Comparison of ENCODE assay signal across 8 cellular contexts in the genomic region with DNA sequence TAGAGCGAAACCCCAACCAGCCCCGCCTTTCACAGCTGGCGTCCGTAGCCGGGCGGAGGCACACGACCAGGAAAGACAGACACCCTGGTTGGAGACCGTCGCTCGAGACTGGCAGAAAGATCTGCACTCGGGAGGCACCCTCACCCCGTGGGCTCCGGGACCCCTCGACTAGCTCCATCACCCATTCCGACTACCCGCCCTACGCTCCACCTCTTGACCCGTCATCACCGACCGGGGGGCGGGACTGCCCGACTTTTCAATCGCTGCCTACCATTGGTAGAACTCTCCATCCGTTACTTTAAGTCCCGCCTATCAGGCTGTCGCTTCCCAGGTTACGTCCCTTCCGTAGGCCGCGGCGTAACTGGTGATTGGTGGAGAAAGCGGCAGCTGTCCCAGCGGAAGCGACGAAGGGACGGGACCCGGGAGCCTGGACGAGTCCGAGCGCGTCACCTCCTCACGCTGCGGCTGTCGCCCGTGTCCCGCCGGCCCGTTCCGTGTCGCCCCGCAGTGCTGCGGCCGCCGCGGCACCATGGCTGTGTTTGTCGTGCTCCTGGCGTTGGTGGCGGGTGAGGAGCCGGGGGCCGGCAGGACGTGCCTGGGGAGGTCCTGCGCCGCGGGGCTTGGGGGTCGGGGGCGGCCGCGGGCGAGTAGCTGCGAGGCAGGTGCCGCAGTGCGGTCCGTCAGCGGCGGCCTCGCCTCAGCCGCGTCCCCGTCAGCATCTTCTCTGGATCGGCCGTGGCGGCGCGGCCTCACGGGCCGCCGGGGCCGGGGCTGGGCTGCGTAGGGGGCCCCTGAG. TPM values are rescaled to one million over a fixed set of nuclear protein-coding genes. Genes with fewer than 3 reads are reported as not detected.
A peak's percentile ranks its signal among the peaks of the same experiment; 100 is the strongest.
DNase-seq lines count a peak whose midpoint lies in the region; ATAC-seq, FAIRE-seq and TF ChIP-seq lines count a peak whose summit lies in the region.

A gene with protein sequence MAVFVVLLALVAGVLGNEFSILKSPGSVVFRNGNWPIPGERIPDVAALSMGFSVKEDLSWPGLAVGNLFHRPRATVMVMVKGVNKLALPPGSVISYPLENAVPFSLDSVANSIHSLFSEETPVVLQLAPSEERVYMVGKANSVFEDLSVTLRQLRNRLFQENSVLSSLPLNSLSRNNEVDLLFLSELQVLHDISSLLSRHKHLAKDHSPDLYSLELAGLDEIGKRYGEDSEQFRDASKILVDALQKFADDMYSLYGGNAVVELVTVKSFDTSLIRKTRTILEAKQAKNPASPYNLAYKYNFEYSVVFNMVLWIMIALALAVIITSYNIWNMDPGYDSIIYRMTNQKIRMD (plus strand): TSS at position 434 of the 796 bp plus-strand sequence. CDS start 96 bp downstream, at position 530.

- H3K36me3 ChIP-seq in bronchial epithelial cell (ENCODE audit: control insufficient read depth, insufficient read depth, low read length) (no peaks in the 10 kb centered on the region), small intestine (ENCODE audit: control insufficient read depth in 2 of 2, insufficient read depth in 2 of 2, low read length in 2 of 2) (no peaks in the 10 kb centered on the region)

- H3K4me1 ChIP-seq in small intestine (ENCODE audit: control insufficient read depth in 2 of 2, insufficient read depth in 1 of 2, low read depth in 1 of 2, low read length in 1 of 2), result no peaks in the 10 kb centered on the region

- H3K27me3 ChIP-seq in bronchial epithelial cell (ENCODE audit: control insufficient read depth, insufficient read depth, low read length), result no peaks in the 10 kb centered on the region
- no peaks in the 10 kb centered on the region for H3K27me3 ChIP-seq in small intestine (ENCODE audit: control insufficient read depth in 2 of 2, insufficient read depth in 2 of 2, low read length in 2 of 2)

- in situ Hi-C loops in ACHN (cut with HindIII; ENCODE audit: low pct_ligation_motif_present, low pct_unique_long_range_greater_than_20kb, low sequenced_read_pairs), result no loop called here

- FAIRE-seq in bronchial epithelial cell (lab: Jason Lieb, UNC) (no peak), small intestine (lab: Jason Lieb, UNC) (peak; percentile 23)

- peak; percentile 89 for DNase-seq in ACHN
- DNase-seq in NCI-H2227 (lab: John Stamatoyannopoulos, UW; ENCODE audit: unreplicated experiment), result peak; percentile 99
- DNase-seq in bronchial epithelial cell (ENCODE audit: low read depth), result peak; percentile 86
- peak; percentile 90 for DNase-seq in iPS-NIHi11 (ENCODE audit: low spot score)
- DNase-seq in small intestine, result peak; percentile 95

- H3K9me3 ChIP-seq in small intestine (ENCODE audit: control insufficient read depth, low read depth), result no peaks in the 10 kb centered on the region

- WGBS in small intestine, 3 donors, result 1 to 30% (median 5%) methylated on average over 31 to 89 of the region's 89 CpGs

- peak within 1 kb of the TSS; percentile 71 for H3K4me3 ChIP-seq in WI38 (ENCODE audit: low read depth, low read length)
- H3K4me3 ChIP-seq in bronchial epithelial cell (ENCODE audit: low read depth, low read length), result peak within 1 kb of the TSS; percentile 65
- H3K4me3 ChIP-seq in small intestine (ENCODE audit: low read depth in 1 of 2, low read length in 2 of 2), result peak within 1 kb of the TSS; percentile 53 to 71

- TF ChIP-seq CTCF in WI38 (IDR thresholded peaks at IDR 0.05; ENCODE audit: low read depth, low read length), result no peak
- no peak for TF ChIP-seq CTCF in bronchial epithelial cell (IDR thresholded peaks at IDR 0.05; ENCODE audit: insufficient read depth, low read length, severe bottlenecking)

- peak; percentile 96 for ATAC-seq in GM18873 (IDR thresholded peaks at IDR 0.05; ENCODE audit: low FRiP score, unreplicated experiment)
- peak; percentile 95 for ATAC-seq in HG03139 (IDR thresholded peaks at IDR 0.05; ENCODE audit: unreplicated experiment)

- H3K27ac ChIP-seq in small intestine (ENCODE audit: low read depth in 1 of 2, low read length in 1 of 2), result peak within 1 kb of the TSS; percentile 75 to 97

RNA-seq across cellular contexts. Expression of the gene that starts here (rescaled TPM):
- total RNA-seq in bronchial epithelial cell, result 99.8 and 121 TPM in 2 replicates
- 10 to 100 TPM; 13.0 to 58.7 (median 19.5) TPM for polyA plus RNA-seq in small intestine

Comparison
In these comparisons a context has a peak if more than half of its experiments do, and no peak if none do; other contexts are left out.
1. Peak in every context shown above with its lines: DNase-seq, ATAC-seq, H3K4me3 ChIP-seq and H3K27ac ChIP-seq.